Comparison of ENCODE assay signal across 28 cellular contexts in the genomic region with DNA sequence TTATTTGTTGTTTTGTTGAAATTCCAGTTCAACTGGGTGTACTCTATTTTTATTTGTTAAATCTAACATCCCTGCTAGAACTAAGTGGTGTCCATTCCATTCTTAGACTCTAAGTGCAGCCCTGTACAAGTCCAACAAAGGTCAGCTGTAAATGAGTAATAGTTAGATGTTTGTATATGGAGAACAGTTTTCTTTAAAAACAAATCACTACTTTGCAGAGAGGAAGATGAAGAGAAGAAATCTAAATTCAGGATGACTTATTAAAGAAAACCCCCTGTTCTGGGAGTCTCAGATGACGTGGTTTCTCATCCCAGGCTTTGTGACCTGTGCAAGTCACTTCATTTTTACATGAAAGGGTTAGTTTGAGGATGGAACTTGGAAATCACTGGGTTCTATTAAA. TPM values are rescaled to one million over a fixed set of nuclear protein-coding genes. Genes with fewer than 3 reads are reported as not detected.
"Had no signal": no experiment of that assay in that cellular context is flagged by ENCODE, and none has a peak within 500 bp of the region (broad histone marks: within the 10 kb centered on the region; RNA-seq: fewer than 3 reads in every experiment).

No MANE protein-coding gene starts in this region.

- FAIRE-seq: islet of Langerhans, kidney had no signal

- H3K4me1 ChIP-seq: parathyroid adenoma, psoas muscle, right atrium auricular region, right lobe of liver, tibial nerve, uterus had no signal

- ATAC-seq: mucosa of descending colon; naive thymus-derived CD4-positive, alpha-beta T cell; natural killer cell treated with Interleukin-12 subunit alpha and Interleukin-12 subunit beta and Interleukin-15 and Interleukin-18, amount 100 ng/mL, for 72 hours; psoas muscle; right lobe of liver; stimulated activated memory B cell treated with anti-CD40 and anti-IgM and Interleukin-4, amounts not matched to agents 10 μg/mL and 1 μg/mL and 100 μg/mL, for 72 hours; stimulated activated naive CD8-positive, alpha-beta T cell treated with anti-CD3 and anti-CD28 coated beads, Interleukin-15, amount 100 ng/mL, for 72 hours had no signal

- H3K4me2 ChIP-seq: smooth muscle cell had no signal

- DNase-seq: hypothalamus; immature natural killer cell; left ventricle myocardium inferior; midbrain; mucosa of descending colon; naive thymus-derived CD4-positive, alpha-beta T cell; nucleus accumbens; psoas muscle; right lobe of liver; stimulated activated CD4-positive, alpha-beta T cell treated with anti-CD3 and anti-CD28 coated beads, Interleukin-1b, Interleukin-23, amount 100 ng/mL, for 48 hours; stimulated activated CD4-positive, alpha-beta T cell treated with anti-CD3 and anti-CD28 coated beads, Interleukin-2, amount 100 ng/mL, for 48 hours; stimulated activated CD4-positive, alpha-beta T cell treated with anti-CD3 and anti-CD28 coated beads, Interleukin-4, amount 100 ng/mL, for 4 hours; stimulated activated CD8-positive, alpha-beta memory T cell treated with anti-CD3 and anti-CD28 coated beads, Interleukin-4, amount 100 ng/mL, for 48 hours; stimulated activated naive CD4-positive, alpha-beta T cell treated with Interleukin-2 at 50 U/mL for 16 hours; stimulated activated naive CD8-positive, alpha-beta T cell treated with anti-CD3 and anti-CD28 coated beads, Interleukin-15, amount 100 ng/mL, for 72 hours; substantia nigra; uterus had no signal

- H2AFZ ChIP-seq: parathyroid adenoma had no signal

- H3K9me3 ChIP-seq: left ventricle myocardium inferior, mucosa of descending colon, psoas muscle, right atrium auricular region, right lobe of liver, tibial nerve, uterus had no signal

- H3K9ac ChIP-seq: parathyroid adenoma had no signal

- H3K27ac ChIP-seq: left ventricle myocardium inferior, parathyroid adenoma, psoas muscle, right atrium auricular region, right lobe of liver, tibial nerve, uterus had no signal

- H3K27me3 ChIP-seq: right atrium auricular region, right lobe of liver, tibial nerve, uterus had no signal

- H3K4me3 ChIP-seq: left ventricle myocardium inferior, lung, mucosa of descending colon, psoas muscle, right atrium auricular region, right lobe of liver, smooth muscle cell, tibial nerve, uterus had no signal

- H3K36me3 ChIP-seq: left ventricle myocardium inferior, right atrium auricular region, right lobe of liver, tibial nerve, uterus had no signal

RNA-seq across cellular contexts. Expression of a gene that starts 57.9 kb away (rescaled TPM):
- total RNA-seq: myocyte, osteoblast had no signal
- polyA plus RNA-seq: immature natural killer cell; naive thymus-derived CD4-positive, alpha-beta T cell had no signal
